In the genomic region with DNA sequence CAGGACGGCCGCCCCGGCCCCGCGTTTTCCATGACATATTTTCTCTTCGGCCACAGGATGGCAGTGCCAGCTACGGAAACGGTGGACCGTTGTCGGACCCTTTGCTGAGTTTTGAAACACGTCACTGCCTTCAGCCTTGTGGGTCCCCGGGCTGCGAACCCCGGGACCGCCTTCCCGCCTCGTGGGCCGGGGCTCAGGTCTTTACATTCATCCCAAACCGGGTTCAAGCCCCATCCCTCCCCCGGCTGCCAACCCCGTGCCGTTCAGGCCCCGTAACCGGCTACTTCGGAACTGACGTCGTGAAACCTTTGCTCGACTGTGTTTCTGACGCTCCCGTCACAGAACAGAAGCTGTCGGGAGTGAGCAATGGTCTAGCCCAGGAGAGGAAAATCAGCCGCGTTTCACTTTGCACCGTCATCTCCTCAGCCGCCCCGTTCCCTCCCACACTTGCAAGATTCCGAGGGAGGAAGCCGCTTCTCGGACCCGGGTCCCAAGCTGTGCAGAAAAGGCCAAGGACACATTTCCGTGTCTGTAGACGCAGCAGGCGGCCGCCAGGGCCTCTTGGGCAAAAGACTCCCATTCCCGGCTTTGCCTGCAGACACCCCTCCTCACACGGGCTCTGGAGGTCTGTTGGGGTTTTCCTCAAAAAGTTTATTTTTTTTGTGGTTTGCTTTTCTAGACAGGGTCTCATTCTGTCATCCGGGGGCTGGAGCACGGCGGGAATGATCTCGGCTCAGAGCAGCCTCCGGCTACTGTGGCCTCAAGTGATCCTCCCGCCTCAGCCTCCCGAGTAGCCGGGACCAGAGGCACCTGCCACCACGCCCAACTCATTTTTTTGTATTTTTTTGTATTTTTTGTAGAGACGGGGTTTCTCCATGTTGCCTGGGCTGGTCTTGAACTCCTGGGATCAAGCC, we compare ENCODE assay signal across 8 cellular contexts. TPM values are rescaled to one million over a fixed set of nuclear protein-coding genes. Genes with fewer than 3 reads are reported as not detected.
A peak's percentile ranks its signal among the peaks of the same experiment; 100 is the strongest.
DNase-seq lines count a peak whose midpoint lies in the region; ATAC-seq and TF ChIP-seq lines count a peak whose summit lies in the region.

No MANE protein-coding gene starts in this region.

- peaks cover 7% of the 10 kb centered on the region for H3K27me3 Mint-ChIP-seq in activated T-helper 2 cell treated with anti-CD3 and anti-CD28 coated beads, Interferon-gamma antibody, Interleukin-2, Interleukin-4, amounts not matched to agents 10 μg/mL and 5 μg/mL and 100 μg/mL, durations not matched to agents 14 hours and 24 hours and 36 hours (ENCODE audit: low read depth)

- no peaks in the 10 kb centered on the region for H3K4me1 ChIP-seq in A673 (ENCODE audit: insufficient read depth, low read length, poor library complexity, severe bottlenecking)

- TF ChIP-seq CTCF in A673 (conservative IDR thresholded peaks at IDR 0.05; ENCODE audit: low read depth, low read length), result peak; percentile 43

- intact Hi-C loops in A673 (cut with micrococcal nuclease; ENCODE audit: unreplicated experiment), result loop anchor here (10.0 kb wide), 1 partner anchor 727 kb away; no protein-coding TSS in a partner anchor
- intact Hi-C loops in activated T-helper 2 cell treated with anti-CD3 and anti-CD28 coated beads, Interferon-gamma antibody, Interleukin-2, Interleukin-4, amounts not matched to agents 10 μg/mL and 5 μg/mL and 100 μg/mL, durations not matched to agents 14 hours and 24 hours and 36 hours (cut with micrococcal nuclease), result no loop called here

- H3K27me3 ChIP-seq in A673 (replicated peaks; ENCODE audit: insufficient read depth, low read depth, low read length, poor library complexity), result peaks cover 11% of the 10 kb centered on the region

- BruUV-seq in A673 (replicated peaks; lab: Mats Ljungman, UMichigan), result no TSS peak

- no peaks in the 10 kb centered on the region for H3K9me3 Mint-ChIP-seq in activated T-helper 2 cell treated with anti-CD3 and anti-CD28 coated beads, Interferon-gamma antibody, Interleukin-2, Interleukin-4, amounts not matched to agents 10 μg/mL and 5 μg/mL and 100 μg/mL, durations not matched to agents 14 hours and 24 hours and 36 hours

- CTCF ChIA-PET in A673 (lab: Charles Lee), result no interaction called here

- POLR2A ChIA-PET in A673 (lab: Charles Lee; ENCODE audit: low non-redundant PET), result no interaction called here

- H3K4me3 Mint-ChIP-seq in activated T-helper 2 cell treated with anti-CD3 and anti-CD28 coated beads, Interferon-gamma antibody, Interleukin-2, Interleukin-4, amounts not matched to agents 10 μg/mL and 5 μg/mL and 100 μg/mL, durations not matched to agents 14 hours and 24 hours and 36 hours (ENCODE audit: low read depth), result peak overlapping the region; percentile 54

- no peak overlapping the region for H3K27ac Mint-ChIP-seq in activated T-helper 2 cell treated with anti-CD3 and anti-CD28 coated beads, Interferon-gamma antibody, Interleukin-2, Interleukin-4, amounts not matched to agents 10 μg/mL and 5 μg/mL and 100 μg/mL, durations not matched to agents 14 hours and 24 hours and 36 hours

- no peak for ATAC-seq in GM18909 (IDR thresholded peaks at IDR 0.05; ENCODE audit: poor library complexity, unreplicated experiment)
- ATAC-seq in esophagus mucosa, result no peak

- no peaks in the 10 kb centered on the region for H3K36me3 Mint-ChIP-seq in activated T-helper 2 cell treated with anti-CD3 and anti-CD28 coated beads, Interferon-gamma antibody, Interleukin-2, Interleukin-4, amounts not matched to agents 10 μg/mL and 5 μg/mL and 100 μg/mL, durations not matched to agents 14 hours and 24 hours and 36 hours (ENCODE audit: low read depth)

- H3K27ac ChIP-seq in A673 (ENCODE audit: low read depth, low read length, poor library complexity, severe bottlenecking), result no peak overlapping the region

- no peaks in the 10 kb centered on the region for H3K4me1 Mint-ChIP-seq in activated T-helper 2 cell treated with anti-CD3 and anti-CD28 coated beads, Interferon-gamma antibody, Interleukin-2, Interleukin-4, amounts not matched to agents 10 μg/mL and 5 μg/mL and 100 μg/mL, durations not matched to agents 14 hours and 24 hours and 36 hours (ENCODE audit: low read depth)

- H3K36me3 ChIP-seq in A673 (ENCODE audit: insufficient read depth, low read length, poor library complexity, severe bottlenecking), result no peaks in the 10 kb centered on the region

- no peaks in the 10 kb centered on the region for H3K9me3 ChIP-seq in A673 (ENCODE audit: low read depth, low read length, poor library complexity, severe bottlenecking)

- H3K4me3 ChIP-seq in A673 (ENCODE audit: low read depth, low read length, poor library complexity, severe bottlenecking), result peak overlapping the region; percentile 28

- DNase-seq in A673 (ENCODE audit: low spot score), result peak; percentile 59
- DNase-seq in H4 (ENCODE audit: low spot score), result peak; percentile 51
- no peak for DNase-seq in activated T-helper 2 cell treated with anti-CD3 and anti-CD28 coated beads, Interferon-gamma antibody, Interleukin-2, Interleukin-4, amounts not matched to agents 10 μg/mL and 5 μg/mL and 100 μg/mL, durations not matched to agents 14 hours and 24 hours and 36 hours (ENCODE audit: low spot score)
- peak; percentile 24 for DNase-seq in medulla oblongata (ENCODE audit: extremely low spot score)
- no peak for DNase-seq in SIG-M5 treated with dmso at 0.1 percent for 504 hours (lab: John Stamatoyannopoulos, UW; ENCODE audit: unreplicated experiment)
- no peak for DNase-seq in HuH-7.5 (ENCODE audit: low spot score)

RNA-seq across cellular contexts. Expression of a gene that starts 41.4 kb away (rescaled TPM):
- 43.6 and 46.5 TPM in 2 replicates for total RNA-seq in A673 (2021)
- 12.6 and 34.7 TPM in 2 replicates for total RNA-seq in H4 (2014; rRNA removed; shearing (Covaris generic))
- total RNA-seq in activated T-helper 2 cell treated with anti-CD3 and anti-CD28 coated beads, Interferon-gamma antibody, Interleukin-2, Interleukin-4, amounts not matched to agents 10 μg/mL and 5 μg/mL and 100 μg/mL, durations not matched to agents 14 hours and 24 hours and 36 hours, result 39.8 and 47.6 TPM in 2 replicates
- total RNA-seq in esophagus mucosa, result 13.8 TPM

Comparison
In these comparisons a context has a peak if more than half of its experiments do, and no peak if none do; other contexts are left out.
1. DNase-seq: peak in A673 (single experiment), H4 (single experiment) and medulla oblongata (single experiment); none in activated T-helper 2 cell treated with anti-CD3 and anti-CD28 coated beads, Interferon-gamma antibody, Interleukin-2, Interleukin-4, amounts not matched to agents 10 μg/mL and 5 μg/mL and 100 μg/mL, durations not matched to agents 14 hours and 24 hours and 36 hours (single experiment), SIG-M5 treated with dmso at 0.1 percent for 504 hours (single experiment) and HuH-7.5 (single experiment).